Comparison of ENCODE assay signal across 19 cellular contexts in the genomic region with DNA sequence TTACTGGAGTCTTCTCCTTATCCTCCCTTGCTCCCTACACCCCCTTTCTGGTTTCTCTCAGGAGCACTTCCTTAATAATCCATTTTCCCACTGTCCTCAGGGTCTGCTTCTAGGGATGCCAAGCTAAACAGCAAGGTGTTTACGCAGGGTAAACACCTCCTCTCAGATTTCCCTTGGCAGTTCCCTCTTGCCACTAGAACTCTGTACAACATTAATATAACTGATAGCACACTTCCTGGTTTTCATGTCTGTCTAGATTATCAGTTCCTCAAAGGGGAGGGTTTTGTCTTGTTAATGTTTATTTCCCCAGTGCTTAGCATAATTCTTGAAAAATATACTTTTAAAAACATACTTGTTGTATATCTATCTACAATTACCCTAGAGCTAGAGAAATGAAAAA.
DNase-seq lines count a peak whose midpoint lies in the region; ATAC-seq and TF ChIP-seq lines count a peak whose summit lies in the region.
"Had no signal": no experiment of that assay in that cellular context is flagged by ENCODE, and none has a peak within 500 bp of the region (broad histone marks: within the 10 kb centered on the region; RNA-seq: fewer than 3 reads in every experiment).

No MANE protein-coding gene starts in this region.

- no peak overlapping the region for H3K9ac ChIP-seq in MM.1S (ENCODE audit: low read length)
- H3K9ac ChIP-seq: SK-N-SH had no signal

- no peak overlapping the region; the same call in 1 of the 2 replicates for H3K27ac ChIP-seq in MM.1S (ENCODE audit: low read length)
- H3K27ac ChIP-seq: brain microvascular endothelial cell, tibial artery had no signal

- peaks cover 35% of the 10 kb centered on the region for H3K4me1 Mint-ChIP-seq in mesothelial cell of epicardium
- H3K4me1 Mint-ChIP-seq: activated CD4-positive, alpha-beta memory T cell treated with anti-CD3 and anti-CD28 coated beads, Interleukin-2, amount 10 ng/mL, durations not matched to agents 7 days and 5 days; CD4-positive, CD25-positive, alpha-beta regulatory T cell had no signal

- H3K27me3 ChIP-seq in MM.1S (replicated peaks; ENCODE audit: insufficient read depth, low read length), result no peaks in the 10 kb centered on the region
- H3K27me3 ChIP-seq: brain microvascular endothelial cell, tibial artery had no signal

- H2AFZ ChIP-seq in MM.1S (ENCODE audit: low read length), result no peak overlapping the region

- peak overlapping the region; percentile 9; the same call in 1 of the 2 replicates for H3K4me2 ChIP-seq in MM.1S (ENCODE audit: low read depth, low read length)
- H3K4me2 ChIP-seq: SK-N-SH had no signal

- H4K20me1 ChIP-seq in MM.1S (ENCODE audit: insufficient read depth, low read length), result no peaks in the 10 kb centered on the region

- peaks cover 16% of the 10 kb centered on the region for H3K4me1 ChIP-seq in MM.1S (ENCODE audit: low read length)
- H3K4me1 ChIP-seq: tibial artery had no signal

- H3K4me3 Mint-ChIP-seq in mesothelial cell of epicardium, result no peak overlapping the region
- H3K4me3 Mint-ChIP-seq: activated CD4-positive, alpha-beta memory T cell treated with anti-CD3 and anti-CD28 coated beads, Interleukin-2, amount 10 ng/mL, durations not matched to agents 7 days and 5 days; activated naive CD8-positive, alpha-beta T cell; activated T-cell treated with anti-CD3 and anti-CD28 coated beads, Interleukin-2, amount 50 U/mL, for 4 hours had no signal

- peaks cover 4% of the 10 kb centered on the region for H3K9me3 Mint-ChIP-seq in mesothelial cell of epicardium
- H3K9me3 Mint-ChIP-seq: activated CD4-positive, alpha-beta memory T cell treated with anti-CD3 and anti-CD28 coated beads, Interleukin-2, amount 10 ng/mL, durations not matched to agents 7 days and 5 days; activated T-cell treated with anti-CD3 and anti-CD28 coated beads, Interleukin-2, amount 50 U/mL, for 4 hours had no signal

- no peaks in the 10 kb centered on the region for H3K9me3 ChIP-seq in MM.1S (replicated peaks; ENCODE audit: insufficient read depth, low read length)
- H3K9me3 ChIP-seq: SK-N-SH, tibial artery had no signal

- no peaks in the 10 kb centered on the region for H3K36me3 Mint-ChIP-seq in mesothelial cell of epicardium
- H3K36me3 Mint-ChIP-seq: activated naive CD8-positive, alpha-beta T cell; CD4-positive, CD25-positive, alpha-beta regulatory T cell; naive B cell had no signal

- TF ChIP-seq CTCF in MM.1S (IDR thresholded peaks at IDR 0.05; ENCODE audit: low read length) (no peak), mesothelial cell of epicardium (IDR thresholded peaks at IDR 0.05; ENCODE audit: unreplicated experiment) (no peak)

- peak overlapping the region; percentile 74 for H3K27ac Mint-ChIP-seq in mesothelial cell of epicardium
- H3K27ac Mint-ChIP-seq: activated CD4-positive, alpha-beta memory T cell treated with anti-CD3 and anti-CD28 coated beads, Interleukin-2, amount 10 ng/mL, durations not matched to agents 7 days and 5 days; activated naive CD8-positive, alpha-beta T cell; CD4-positive, CD25-positive, alpha-beta regulatory T cell had no signal

- H3K9me2 ChIP-seq in MM.1S (replicated peaks; ENCODE audit: insufficient read depth, low read length), result no peaks in the 10 kb centered on the region
- H3K9me2 ChIP-seq: SK-N-SH had no signal

- H3K36me3 ChIP-seq in MM.1S (replicated peaks; ENCODE audit: insufficient read depth, low read length), result no peaks in the 10 kb centered on the region
- H3K36me3 ChIP-seq: brain microvascular endothelial cell, tibial artery had no signal

- H3K79me2 ChIP-seq in MM.1S (ENCODE audit: low read length), result no peaks in the 10 kb centered on the region

- H3K4me3 ChIP-seq in MM.1S (ENCODE audit: low read length), result no peak overlapping the region
- H3K4me3 ChIP-seq: skin epidermis, tibial artery had no signal

- DNase-seq in DMS53 treated with DMSO at 0.1 percent for 48 hours (lab: John Stamatoyannopoulos, UW; ENCODE audit: unreplicated experiment) (peak; percentile 62), MM.1S (no peak), NOMO-1 treated with dmso at 0.1 percent for 144 hours (lab: John Stamatoyannopoulos, UW; ENCODE audit: unreplicated experiment) (peak; percentile 60), mesothelial cell of epicardium (ENCODE audit: low spot score in 2 of 2, unreplicated experiment in 2 of 2) (no peak), DMS 273 (lab: John Stamatoyannopoulos, UW; ENCODE audit: unreplicated experiment) (no peak)
- DNase-seq: activated CD4-positive, alpha-beta memory T cell treated with anti-CD3 and anti-CD28 coated beads, Interleukin-2, amount 10 ng/mL, durations not matched to agents 7 days and 5 days; activated T-cell treated with anti-CD3 and anti-CD28 coated beads, Interleukin-2, amount 50 U/mL, for 4 hours; brain microvascular endothelial cell; CD4-positive, CD25-positive, alpha-beta regulatory T cell; H7; naive B cell; NCI-H187 treated with DMSO at 0.1 percent for 48 hours; SK-N-SH; tibial artery had no signal

- no peaks in the 10 kb centered on the region for H3K27me3 Mint-ChIP-seq in mesothelial cell of epicardium (ENCODE audit: low read depth)
- H3K27me3 Mint-ChIP-seq: activated naive CD8-positive, alpha-beta T cell; CD4-positive, CD25-positive, alpha-beta regulatory T cell had no signal

- ATAC-seq in HG03342 (IDR thresholded peaks at IDR 0.05; ENCODE audit: unreplicated experiment) (no peak), GM21528 (IDR thresholded peaks at IDR 0.05; ENCODE audit: low FRiP score, unreplicated experiment) (no peak)
- ATAC-seq: activated T-cell treated with anti-CD3 and anti-CD28 coated beads, Interleukin-2, amount 50 U/mL, for 4 hours; esophagus mucosa had no signal

- H3F3A ChIP-seq in MM.1S (ENCODE audit: insufficient read depth, low read length), result 0 out of 2 replicates have a peak, but pooled peaks cover 9% of the 10 kb centered on the region

Comparison
In these comparisons a context has a peak if more than half of its experiments do, and no peak if none do; other contexts are left out.
1. DNase-seq: peak in DMS53 treated with DMSO at 0.1 percent for 48 hours (single experiment) and NOMO-1 treated with dmso at 0.1 percent for 144 hours (single experiment); none in MM.1S (single experiment), mesothelial cell of epicardium (0 of 2) and DMS 273 (single experiment).